In genomic region chr17:6875276-6875675, GRCh38 we compare ENCODE assay signal across 13 cellular contexts. TPM values are rescaled to one million over a fixed set of nuclear protein-coding genes. Genes with fewer than 3 reads are reported as not detected.
"Had no signal": no experiment of that assay in that cellular context is flagged by ENCODE, and none has a peak within 500 bp of the region (broad histone marks: within the 10 kb centered on the region; RNA-seq: fewer than 3 reads in every experiment).

No MANE protein-coding gene starts in this region.

RNA-seq across cellular contexts. Expression of gene TEKT1, which starts 43.7 kb away (rescaled TPM):
- total RNA-seq: natural killer cell treated with Interleukin-12 subunit alpha and Interleukin-12 subunit beta and Interleukin-15 and Interleukin-18, amount 100 ng/mL, for 72 hours; neural crest cell; omental fat pad; osteocyte; posterior vena cava; pulmonary artery endothelial cell; right atrium auricular region; smooth muscle cell; spleen; suprapubic skin; transverse colon; upper lobe of right lung; urinary bladder had no signal
- polyA plus RNA-seq: smooth muscle cell, spleen, urinary bladder had no signal
